8 cellular contexts compared by ENCODE assay signal in genomic region chr11:101860694-101861371, GRCh38.
A peak's percentile ranks its signal among the peaks of the same experiment; 100 is the strongest.
DNase-seq lines count a peak whose midpoint lies in the region; ATAC-seq, FAIRE-seq and TF ChIP-seq lines count a peak whose summit lies in the region.

No MANE protein-coding gene starts in this region.

- peak; percentile 51 for FAIRE-seq in RCC 7860 (lab: Jason Lieb, UNC)

- no peak overlapping the region for H3K4me3 ChIP-seq in HL-60 (replicated peaks; ENCODE audit: insufficient read depth, low read length)

- H3K27ac ChIP-seq in HL-60 (replicated peaks), result no peak overlapping the region

- no peaks in the 10 kb centered on the region for H3K27me3 ChIP-seq in HL-60 (ENCODE audit: insufficient read depth, poor library complexity, severe bottlenecking)

- DNase-seq in NCI-H2107 treated with DMSO at 0.1 percent for 48 hours (lab: John Stamatoyannopoulos, UW; ENCODE audit: unreplicated experiment) (peak; percentile 1), NCI-H2107 (lab: John Stamatoyannopoulos, UW) (no peak), HL-60 (ENCODE audit: low read depth in 1 of 2, low spot score in 1 of 2) (peak in 1 of 2 experiments; percentile 26), RCC 7860 (ENCODE audit: low spot score) (peak; percentile 56), brain pericyte (ENCODE audit: low read depth, low spot score) (peak; percentile 8), inferior parietal cortex (ENCODE audit: extremely low spot score) (peak; percentile 68)
- DNase-seq in stimulated activated CD4-positive, alpha-beta T cell treated with anti-CD3 and anti-CD28 coated beads, Interleukin-2, amount 100 ng/mL, for 48 hours, result peak; percentile 2 to 5

- peak; percentile 98 for ATAC-seq in GM21515 (IDR thresholded peaks at IDR 0.05; ENCODE audit: unreplicated experiment)

- peak; percentile 83 for TF ChIP-seq CTCF in HL-60 (IDR thresholded peaks at IDR 0.05; ENCODE audit: insufficient read depth, low read length)
